In the genomic region with DNA sequence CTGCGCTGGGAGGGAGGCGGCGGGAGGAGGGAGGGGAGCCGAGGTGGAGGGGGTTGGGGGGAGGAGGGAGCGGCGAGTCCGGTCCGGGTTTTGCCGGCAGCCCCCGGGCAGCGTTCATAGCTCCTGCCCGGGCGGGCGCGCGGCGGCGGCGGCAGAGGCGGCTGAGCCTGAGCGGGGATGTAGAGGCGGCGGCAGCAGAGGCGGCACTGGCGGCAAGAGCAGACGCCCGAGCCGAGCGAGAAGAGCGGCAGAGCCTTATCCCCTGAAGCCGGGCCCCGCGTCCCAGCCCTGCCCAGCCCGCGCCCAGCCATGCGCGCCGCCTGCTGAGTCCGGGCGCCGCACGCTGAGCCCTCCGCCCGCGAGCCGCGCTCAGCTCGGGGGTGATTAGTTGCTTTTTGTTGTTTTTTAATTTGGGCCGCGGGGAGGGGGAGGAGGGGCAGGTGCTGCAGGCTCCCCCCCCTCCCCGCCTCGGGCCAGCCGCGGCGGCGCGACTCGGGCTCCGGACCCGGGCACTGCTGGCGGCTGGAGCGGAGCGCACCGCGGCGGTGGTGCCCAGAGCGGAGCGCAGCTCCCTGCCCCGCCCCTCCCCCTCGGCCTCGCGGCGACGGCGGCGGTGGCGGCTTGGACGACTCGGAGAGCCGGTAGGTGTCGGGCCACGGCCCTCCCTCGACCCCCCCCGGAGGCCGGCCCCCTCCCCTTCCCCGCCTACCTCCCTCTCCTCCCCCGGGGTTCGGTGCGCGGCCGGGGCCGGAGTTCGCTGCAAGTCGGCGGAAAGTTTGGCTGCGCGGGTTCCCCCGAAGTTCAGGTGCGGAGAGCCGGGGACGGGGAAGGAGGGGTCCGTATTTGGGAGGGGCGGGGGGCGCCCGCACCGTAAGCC, we compare ENCODE assay signal across 1 cellular context.
TF ChIP-seq lines count a peak whose summit lies in the region.

CXXC5 (plus strand) TSS at position 145 of the 877 bp plus-strand sequence. CDS start 32,175 bp downstream, outside the sequence.

TF ChIP-seq in HepG2, 621 proteins besides CTCF, POLR2A, EP300 and RAD21 (continues in another document):
- TF ChIP-seq, protein P1, sequence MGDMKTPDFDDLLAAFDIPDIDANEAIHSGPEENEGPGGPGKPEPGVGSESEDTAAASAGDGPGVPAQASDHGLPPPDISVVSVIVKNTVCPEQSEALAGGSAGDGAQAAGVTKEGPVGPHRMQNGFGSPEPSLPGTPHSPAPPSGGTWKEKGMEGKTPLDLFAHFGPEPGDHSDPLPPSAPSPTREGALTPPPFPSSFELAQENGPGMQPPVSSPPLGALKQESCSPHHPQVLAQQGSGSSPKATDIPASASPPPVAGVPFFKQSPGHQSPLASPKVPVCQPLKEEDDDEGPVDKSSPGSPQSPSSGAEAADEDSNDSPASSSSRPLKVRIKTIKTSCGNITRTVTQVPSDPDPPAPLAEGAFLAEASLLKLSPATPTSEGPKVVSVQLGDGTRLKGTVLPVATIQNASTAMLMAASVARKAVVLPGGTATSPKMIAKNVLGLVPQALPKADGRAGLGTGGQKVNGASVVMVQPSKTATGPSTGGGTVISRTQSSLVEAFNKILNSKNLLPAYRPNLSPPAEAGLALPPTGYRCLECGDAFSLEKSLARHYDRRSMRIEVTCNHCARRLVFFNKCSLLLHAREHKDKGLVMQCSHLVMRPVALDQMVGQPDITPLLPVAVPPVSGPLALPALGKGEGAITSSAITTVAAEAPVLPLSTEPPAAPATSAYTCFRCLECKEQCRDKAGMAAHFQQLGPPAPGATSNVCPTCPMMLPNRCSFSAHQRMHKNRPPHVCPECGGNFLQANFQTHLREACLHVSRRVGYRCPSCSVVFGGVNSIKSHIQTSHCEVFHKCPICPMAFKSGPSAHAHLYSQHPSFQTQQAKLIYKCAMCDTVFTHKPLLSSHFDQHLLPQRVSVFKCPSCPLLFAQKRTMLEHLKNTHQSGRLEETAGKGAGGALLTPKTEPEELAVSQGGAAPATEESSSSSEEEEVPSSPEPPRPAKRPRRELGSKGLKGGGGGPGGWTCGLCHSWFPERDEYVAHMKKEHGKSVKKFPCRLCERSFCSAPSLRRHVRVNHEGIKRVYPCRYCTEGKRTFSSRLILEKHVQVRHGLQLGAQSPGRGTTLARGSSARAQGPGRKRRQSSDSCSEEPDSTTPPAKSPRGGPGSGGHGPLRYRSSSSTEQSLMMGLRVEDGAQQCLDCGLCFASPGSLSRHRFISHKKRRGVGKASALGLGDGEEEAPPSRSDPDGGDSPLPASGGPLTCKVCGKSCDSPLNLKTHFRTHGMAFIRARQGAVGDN (CRISPR knock-in tag; IDR thresholded peaks at IDR 0.05): peak; percentile 70
- no peak for TF ChIP-seq MEF2D (CRISPR knock-in tag; IDR thresholded peaks at IDR 0.05)
- no peak; the same call in none of the 2 replicates for TF ChIP-seq HDAC2 (CRISPR knock-in tag; IDR thresholded peaks at IDR 0.05)
- no peak for TF ChIP-seq ZC3H13 (CRISPR knock-in tag; IDR thresholded peaks at IDR 0.05)
- TF ChIP-seq CHCHD3 (CRISPR knock-in tag; IDR thresholded peaks at IDR 0.05): no peak
- no peak for TF ChIP-seq CC2D1A (CRISPR knock-in tag; IDR thresholded peaks at IDR 0.05)
- TF ChIP-seq RFXAP (CRISPR knock-in tag; IDR thresholded peaks at IDR 0.05; ENCODE audit: borderline replicate concordance): no peak
- TF ChIP-seq ARID2 (CRISPR knock-in tag; IDR thresholded peaks at IDR 0.05; ENCODE audit: borderline replicate concordance): peak; percentile 12; the same call in 1 of the 2 replicates
- TF ChIP-seq SMAD3 (CRISPR knock-in tag; IDR thresholded peaks at IDR 0.05): no peak
- TF ChIP-seq ARNT2 (CRISPR knock-in tag; IDR thresholded peaks at IDR 0.05; ENCODE audit: low read depth): peak; percentile 34; the same call in 1 of the 2 replicates
- no peak for TF ChIP-seq ATF7-NPFF (CRISPR knock-in tag; IDR thresholded peaks at IDR 0.05; ENCODE audit: low read depth)
- peak; percentile 63; the same call in 1 of the 2 replicates for TF ChIP-seq TFDP1 (CRISPR knock-in tag; IDR thresholded peaks at IDR 0.05; ENCODE audit: borderline replicate concordance)
- TF ChIP-seq, protein P2, sequence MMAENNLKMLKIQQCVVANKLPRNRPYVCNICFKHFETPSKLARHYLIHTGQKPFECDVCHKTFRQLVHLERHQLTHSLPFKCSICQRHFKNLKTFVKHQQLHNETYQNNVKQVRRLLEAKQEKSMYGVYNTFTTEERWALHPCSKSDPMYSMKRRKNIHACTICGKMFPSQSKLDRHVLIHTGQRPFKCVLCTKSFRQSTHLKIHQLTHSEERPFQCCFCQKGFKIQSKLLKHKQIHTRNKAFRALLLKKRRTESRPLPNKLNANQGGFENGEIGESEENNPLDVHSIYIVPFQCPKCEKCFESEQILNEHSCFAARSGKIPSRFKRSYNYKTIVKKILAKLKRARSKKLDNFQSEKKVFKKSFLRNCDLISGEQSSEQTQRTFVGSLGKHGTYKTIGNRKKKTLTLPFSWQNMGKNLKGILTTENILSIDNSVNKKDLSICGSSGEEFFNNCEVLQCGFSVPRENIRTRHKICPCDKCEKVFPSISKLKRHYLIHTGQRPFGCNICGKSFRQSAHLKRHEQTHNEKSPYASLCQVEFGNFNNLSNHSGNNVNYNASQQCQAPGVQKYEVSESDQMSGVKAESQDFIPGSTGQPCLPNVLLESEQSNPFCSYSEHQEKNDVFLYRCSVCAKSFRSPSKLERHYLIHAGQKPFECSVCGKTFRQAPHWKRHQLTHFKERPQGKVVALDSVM (CRISPR knock-in tag; IDR thresholded peaks at IDR 0.05): no peak; the same call in 1 of the 2 replicates
- TF ChIP-seq ZNF709 (CRISPR knock-in tag; IDR thresholded peaks at IDR 0.05): peak; percentile 63; the same call in 1 of the 2 replicates
- no peak for TF ChIP-seq MTA1 (CRISPR knock-in tag; IDR thresholded peaks at IDR 0.05; ENCODE audit: borderline replicate concordance)
- TF ChIP-seq ZNF569 (CRISPR knock-in tag; IDR thresholded peaks at IDR 0.05; ENCODE audit: borderline replicate concordance): no peak
- no peak for TF ChIP-seq NFIB (CRISPR knock-in tag; IDR thresholded peaks at IDR 0.05; ENCODE audit: borderline replicate concordance)
- no peak for TF ChIP-seq RFX3 (CRISPR knock-in tag; IDR thresholded peaks at IDR 0.05)
- TF ChIP-seq, protein P3, sequence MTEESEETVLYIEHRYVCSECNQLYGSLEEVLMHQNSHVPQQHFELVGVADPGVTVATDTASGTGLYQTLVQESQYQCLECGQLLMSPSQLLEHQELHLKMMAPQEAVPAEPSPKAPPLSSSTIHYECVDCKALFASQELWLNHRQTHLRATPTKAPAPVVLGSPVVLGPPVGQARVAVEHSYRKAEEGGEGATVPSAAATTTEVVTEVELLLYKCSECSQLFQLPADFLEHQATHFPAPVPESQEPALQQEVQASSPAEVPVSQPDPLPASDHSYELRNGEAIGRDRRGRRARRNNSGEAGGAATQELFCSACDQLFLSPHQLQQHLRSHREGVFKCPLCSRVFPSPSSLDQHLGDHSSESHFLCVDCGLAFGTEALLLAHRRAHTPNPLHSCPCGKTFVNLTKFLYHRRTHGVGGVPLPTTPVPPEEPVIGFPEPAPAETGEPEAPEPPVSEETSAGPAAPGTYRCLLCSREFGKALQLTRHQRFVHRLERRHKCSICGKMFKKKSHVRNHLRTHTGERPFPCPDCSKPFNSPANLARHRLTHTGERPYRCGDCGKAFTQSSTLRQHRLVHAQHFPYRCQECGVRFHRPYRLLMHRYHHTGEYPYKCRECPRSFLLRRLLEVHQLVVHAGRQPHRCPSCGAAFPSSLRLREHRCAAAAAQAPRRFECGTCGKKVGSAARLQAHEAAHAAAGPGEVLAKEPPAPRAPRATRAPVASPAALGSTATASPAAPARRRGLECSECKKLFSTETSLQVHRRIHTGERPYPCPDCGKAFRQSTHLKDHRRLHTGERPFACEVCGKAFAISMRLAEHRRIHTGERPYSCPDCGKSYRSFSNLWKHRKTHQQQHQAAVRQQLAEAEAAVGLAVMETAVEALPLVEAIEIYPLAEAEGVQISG (CRISPR knock-in tag; IDR thresholded peaks at IDR 0.05): peak; percentile 57
- TF ChIP-seq RAD51 (IDR thresholded peaks at IDR 0.05; ENCODE audit: borderline replicate concordance): no peak
- no peak for TF ChIP-seq RFX5 (IDR thresholded peaks at IDR 0.05; ENCODE audit: low read depth, low read length)
- TF ChIP-seq EEA1 (CRISPR knock-in tag; IDR thresholded peaks at IDR 0.05; ENCODE audit: borderline replicate concordance): 0 out of 2 replicates have a peak, but pooled peaks have one; percentile 56
- no peak for TF ChIP-seq ZNF496 (CRISPR knock-in tag; IDR thresholded peaks at IDR 0.05; ENCODE audit: insufficient replicate concordance)
- no peak for TF ChIP-seq RBAK (CRISPR knock-in tag; IDR thresholded peaks at IDR 0.05)
- peak; percentile 85 for TF ChIP-seq HOXA5 (CRISPR knock-in tag; IDR thresholded peaks at IDR 0.05)
- TF ChIP-seq ESRRA (CRISPR knock-in tag; IDR thresholded peaks at IDR 0.05; ENCODE audit: low read depth): no peak
- TF ChIP-seq LCORL (IDR thresholded peaks at IDR 0.05): no peak
- 0 out of 2 replicates have a peak, but pooled peaks have one; percentile 33 for TF ChIP-seq LCORL (CRISPR knock-in tag; IDR thresholded peaks at IDR 0.05)
- TF ChIP-seq IRF9 (CRISPR knock-in tag; IDR thresholded peaks at IDR 0.05; ENCODE audit: borderline replicate concordance): peak; percentile 35; the same call in 1 of the 2 replicates
- TF ChIP-seq ZNF468 (CRISPR knock-in tag; IDR thresholded peaks at IDR 0.05): no peak
- no peak for TF ChIP-seq SP1 (IDR thresholded peaks at IDR 0.05)
- no peak for TF ChIP-seq SP1 (CRISPR knock-in tag; IDR thresholded peaks at IDR 0.05)
- TF ChIP-seq ZFP36 (IDR thresholded peaks at IDR 0.05; ENCODE audit: borderline replicate concordance, low read depth, low read length, partially characterized antibody): no peak
- TF ChIP-seq MEIS1 (CRISPR knock-in tag; IDR thresholded peaks at IDR 0.05; ENCODE audit: borderline replicate concordance): no peak
- peak; percentile 54; the same call in 1 of the 2 replicates for TF ChIP-seq MXD3 (CRISPR knock-in tag; IDR thresholded peaks at IDR 0.05)
- peak; percentile 70; the same call in 1 of the 2 replicates for TF ChIP-seq ZNF790 (CRISPR knock-in tag; IDR thresholded peaks at IDR 0.05; ENCODE audit: borderline replicate concordance)
- no peak for TF ChIP-seq CSRNP2 (CRISPR knock-in tag; conservative IDR thresholded peaks at IDR 0.05; ENCODE audit: low read depth)
- no peak for TF ChIP-seq ZBTB7B (CRISPR knock-in tag; IDR thresholded peaks at IDR 0.05)
- TF ChIP-seq, protein P4, sequence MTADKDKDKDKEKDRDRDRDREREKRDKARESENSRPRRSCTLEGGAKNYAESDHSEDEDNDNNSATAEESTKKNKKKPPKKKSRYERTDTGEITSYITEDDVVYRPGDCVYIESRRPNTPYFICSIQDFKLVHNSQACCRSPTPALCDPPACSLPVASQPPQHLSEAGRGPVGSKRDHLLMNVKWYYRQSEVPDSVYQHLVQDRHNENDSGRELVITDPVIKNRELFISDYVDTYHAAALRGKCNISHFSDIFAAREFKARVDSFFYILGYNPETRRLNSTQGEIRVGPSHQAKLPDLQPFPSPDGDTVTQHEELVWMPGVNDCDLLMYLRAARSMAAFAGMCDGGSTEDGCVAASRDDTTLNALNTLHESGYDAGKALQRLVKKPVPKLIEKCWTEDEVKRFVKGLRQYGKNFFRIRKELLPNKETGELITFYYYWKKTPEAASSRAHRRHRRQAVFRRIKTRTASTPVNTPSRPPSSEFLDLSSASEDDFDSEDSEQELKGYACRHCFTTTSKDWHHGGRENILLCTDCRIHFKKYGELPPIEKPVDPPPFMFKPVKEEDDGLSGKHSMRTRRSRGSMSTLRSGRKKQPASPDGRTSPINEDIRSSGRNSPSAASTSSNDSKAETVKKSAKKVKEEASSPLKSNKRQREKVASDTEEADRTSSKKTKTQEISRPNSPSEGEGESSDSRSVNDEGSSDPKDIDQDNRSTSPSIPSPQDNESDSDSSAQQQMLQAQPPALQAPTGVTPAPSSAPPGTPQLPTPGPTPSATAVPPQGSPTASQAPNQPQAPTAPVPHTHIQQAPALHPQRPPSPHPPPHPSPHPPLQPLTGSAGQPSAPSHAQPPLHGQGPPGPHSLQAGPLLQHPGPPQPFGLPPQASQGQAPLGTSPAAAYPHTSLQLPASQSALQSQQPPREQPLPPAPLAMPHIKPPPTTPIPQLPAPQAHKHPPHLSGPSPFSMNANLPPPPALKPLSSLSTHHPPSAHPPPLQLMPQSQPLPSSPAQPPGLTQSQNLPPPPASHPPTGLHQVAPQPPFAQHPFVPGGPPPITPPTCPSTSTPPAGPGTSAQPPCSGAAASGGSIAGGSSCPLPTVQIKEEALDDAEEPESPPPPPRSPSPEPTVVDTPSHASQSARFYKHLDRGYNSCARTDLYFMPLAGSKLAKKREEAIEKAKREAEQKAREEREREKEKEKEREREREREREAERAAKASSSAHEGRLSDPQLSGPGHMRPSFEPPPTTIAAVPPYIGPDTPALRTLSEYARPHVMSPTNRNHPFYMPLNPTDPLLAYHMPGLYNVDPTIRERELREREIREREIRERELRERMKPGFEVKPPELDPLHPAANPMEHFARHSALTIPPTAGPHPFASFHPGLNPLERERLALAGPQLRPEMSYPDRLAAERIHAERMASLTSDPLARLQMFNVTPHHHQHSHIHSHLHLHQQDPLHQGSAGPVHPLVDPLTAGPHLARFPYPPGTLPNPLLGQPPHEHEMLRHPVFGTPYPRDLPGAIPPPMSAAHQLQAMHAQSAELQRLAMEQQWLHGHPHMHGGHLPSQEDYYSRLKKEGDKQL (CRISPR knock-in tag; IDR thresholded peaks at IDR 0.05; ENCODE audit: low read depth): no peak
- TF ChIP-seq ZNF30 (CRISPR knock-in tag; IDR thresholded peaks at IDR 0.05): no peak
